In genomic region chr14:67045440-67045839, GRCh38 we compare ENCODE assay signal across 29 cellular contexts.
"Had no signal": no experiment of that assay in that cellular context is flagged by ENCODE, and none has a peak within 500 bp of the region (broad histone marks: within the 10 kb centered on the region; RNA-seq: fewer than 3 reads in every experiment).

No MANE protein-coding gene starts in this region.

- H3K36me3 ChIP-seq: left lung, pancreas, prostate gland, sigmoid colon, spleen, suprapubic skin, upper lobe of right lung had no signal

- H3K4me3 ChIP-seq: left lung, lower lobe of right lung, pancreas, prostate gland, sigmoid colon, spleen, suprapubic skin, thoracic aorta, tibial artery, upper lobe of right lung had no signal

- ATAC-seq: left colon; left lung; lower lobe of right lung; naive thymus-derived CD4-positive, alpha-beta T cell; natural killer cell treated with Interleukin-12 subunit alpha and Interleukin-12 subunit beta and Interleukin-15 and Interleukin-18, amount 100 ng/mL, for 72 hours; pancreas; right cardiac atrium; stimulated activated effector memory CD8-positive, alpha-beta T cell treated with anti-CD3 and anti-CD28 coated beads, Interleukin-12 subunit alpha, Interleukin-12 subunit beta, amount 100 ng/mL, for 72 hours; upper lobe of right lung had no signal

- DNase-seq: hippocampal formation; immature natural killer cell; kidney; left colon; left lung; lower lobe of right lung; mammary epithelial cell; mesenchymal stem cell; naive thymus-derived CD4-positive, alpha-beta T cell; nucleus accumbens; pancreas; posterior cingulate gyrus; retina; right cardiac atrium; sigmoid colon; small intestine; spleen; stimulated activated CD4-positive, alpha-beta T cell treated with anti-CD3 and anti-CD28 coated beads, Interleukin-4, amount 100 ng/mL, for 24 hours; stimulated activated naive CD4-positive, alpha-beta T cell; tibial artery; trophoblast cell; upper lobe of right lung had no signal

- H3K4me1 Mint-ChIP-seq: immature natural killer cell; stimulated activated effector memory CD8-positive, alpha-beta T cell treated with anti-CD3 and anti-CD28 coated beads, Interleukin-12 subunit alpha, Interleukin-12 subunit beta, amount 100 ng/mL, for 72 hours had no signal

- H3K27ac Mint-ChIP-seq: immature natural killer cell; naive thymus-derived CD4-positive, alpha-beta T cell; natural killer cell treated with Interleukin-12 subunit alpha and Interleukin-12 subunit beta and Interleukin-15 and Interleukin-18, amount 100 ng/mL, for 72 hours; stimulated activated effector memory CD8-positive, alpha-beta T cell treated with anti-CD3 and anti-CD28 coated beads, Interleukin-12 subunit alpha, Interleukin-12 subunit beta, amount 100 ng/mL, for 72 hours; stimulated activated naive CD8-positive, alpha-beta T cell treated with anti-CD3 and anti-CD28 coated beads, Interleukin-15, Interleukin-2, amounts not matched to agents 100 ng/mL and 50 ng/mL, for 24 hours had no signal

- H3K36me3 Mint-ChIP-seq: stimulated activated effector memory CD8-positive, alpha-beta T cell treated with anti-CD3 and anti-CD28 coated beads, Interleukin-12 subunit alpha, Interleukin-12 subunit beta, amount 100 ng/mL, for 72 hours had no signal

- H3K4me1 ChIP-seq: left lung, lower lobe of right lung, pancreas, prostate gland, sigmoid colon, spleen, suprapubic skin, tibial artery, upper lobe of right lung had no signal

- H3K4me3 Mint-ChIP-seq: immature natural killer cell; naive thymus-derived CD4-positive, alpha-beta T cell; natural killer cell treated with Interleukin-12 subunit alpha and Interleukin-12 subunit beta and Interleukin-15 and Interleukin-18, amount 100 ng/mL, for 72 hours; neural crest cell; stimulated activated effector memory CD8-positive, alpha-beta T cell treated with anti-CD3 and anti-CD28 coated beads, Interleukin-12 subunit alpha, Interleukin-12 subunit beta, amount 100 ng/mL, for 72 hours; stimulated activated naive CD8-positive, alpha-beta T cell treated with anti-CD3 and anti-CD28 coated beads, Interleukin-15, Interleukin-2, amounts not matched to agents 100 ng/mL and 50 ng/mL, for 24 hours had no signal

- H3K27me3 Mint-ChIP-seq: naive thymus-derived CD4-positive, alpha-beta T cell; natural killer cell treated with Interleukin-12 subunit alpha and Interleukin-12 subunit beta and Interleukin-15 and Interleukin-18, amount 100 ng/mL, for 72 hours; stimulated activated naive CD8-positive, alpha-beta T cell treated with anti-CD3 and anti-CD28 coated beads, Interleukin-15, Interleukin-2, amounts not matched to agents 100 ng/mL and 50 ng/mL, for 24 hours had no signal

- H3K9me3 ChIP-seq: pancreas, prostate gland, suprapubic skin, tibial artery, upper lobe of right lung had no signal

- H3K27me3 ChIP-seq: left lung, pancreas, sigmoid colon, spleen, suprapubic skin, tibial artery, upper lobe of right lung had no signal

- H3K27ac ChIP-seq: left lung, lower lobe of right lung, pancreas, prostate gland, sigmoid colon, spleen, suprapubic skin, thoracic aorta, tibial artery, upper lobe of right lung had no signal
